23 cellular contexts compared by ENCODE assay signal in the genomic region with DNA sequence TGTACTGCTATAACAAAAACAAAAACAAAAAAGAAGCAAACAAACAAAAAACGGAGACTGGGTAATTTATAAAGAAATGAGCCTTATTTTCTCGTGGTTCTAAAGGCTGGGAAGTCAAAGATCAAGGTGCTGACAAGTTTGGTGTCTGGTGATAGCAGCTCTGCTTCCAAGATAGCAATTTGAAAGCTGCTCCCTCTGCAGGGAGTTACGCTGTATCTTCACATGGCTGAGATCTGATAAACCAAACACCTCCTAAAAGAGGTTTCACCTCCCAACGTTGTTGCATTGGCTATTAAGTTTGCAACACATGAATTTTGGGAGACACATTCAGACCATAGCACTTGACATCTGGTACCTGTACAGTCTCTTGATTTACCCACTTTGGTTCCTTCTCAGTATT.
DNase-seq lines count a peak whose midpoint lies in the region; ATAC-seq, FAIRE-seq and TF ChIP-seq lines count a peak whose summit lies in the region.
"Had no signal": no experiment of that assay in that cellular context is flagged by ENCODE, and none has a peak within 500 bp of the region (broad histone marks: within the 10 kb centered on the region; RNA-seq: fewer than 3 reads in every experiment).

No MANE protein-coding gene starts in this region.

- in situ Hi-C loops in brain microvascular endothelial cell (cut with HindIII; ENCODE audit: low pct_ligation_motif_present, low sequenced_read_pairs): no loop called here

- H3K27ac ChIP-seq in breast epithelium (no peak overlapping the region), OCI-LY3 (ENCODE audit: low read length) (no peak overlapping the region), brain microvascular endothelial cell (no peak overlapping the region), right atrium auricular region (no peak overlapping the region)
- H3K27ac ChIP-seq: dorsolateral prefrontal cortex, PC-9 had no signal

- no peak for TF ChIP-seq POLR2A in breast epithelium (IDR thresholded peaks at IDR 0.05)

- no peak overlapping the region for H3K4me3 Mint-ChIP-seq in MCF 10A (ENCODE audit: unreplicated experiment)
- H3K4me3 Mint-ChIP-seq: activated CD4-positive, alpha-beta T cell treated with anti-CD3 and anti-CD28 coated beads, Interleukin-2, amount 10 ng/mL, durations not matched to agents 24 days and 14 days; CD4-positive, CD25-positive, alpha-beta regulatory T cell had no signal

- H3K36me3 Mint-ChIP-seq in MCF 10A (ENCODE audit: insufficient read depth, unreplicated experiment): no peaks in the 10 kb centered on the region
- H3K36me3 Mint-ChIP-seq: CD4-positive, CD25-positive, alpha-beta regulatory T cell had no signal

- H3K27me3 ChIP-seq in breast epithelium (no peaks in the 10 kb centered on the region), OCI-LY3 (ENCODE audit: low read depth, low read length) (no peaks in the 10 kb centered on the region), brain microvascular endothelial cell (replicated peaks) (no peaks in the 10 kb centered on the region), right atrium auricular region (no peaks in the 10 kb centered on the region)
- H3K27me3 ChIP-seq: dorsolateral prefrontal cortex had no signal

- no peaks in the 10 kb centered on the region for H3K4me1 ChIP-seq in breast epithelium
- H3K4me1 ChIP-seq in OCI-LY3 (ENCODE audit: low read length): no peaks in the 10 kb centered on the region
- H3K4me1 ChIP-seq in right atrium auricular region: peaks cover 0 to 5% of the 10 kb centered on the region in 2 donors

- H3K4me3 ChIP-seq in breast epithelium (no peak overlapping the region), OCI-LY3 (ENCODE audit: low read length) (no peak overlapping the region), brain microvascular endothelial cell (ENCODE audit: low read depth, low read length) (no peak overlapping the region), right atrium auricular region (no peak overlapping the region)
- H3K4me3 ChIP-seq: dorsolateral prefrontal cortex, PC-9 had no signal

- no peaks in the 10 kb centered on the region for H3K79me2 ChIP-seq in OCI-LY3 (ENCODE audit: low read length)

- no peaks in the 10 kb centered on the region for H3K27me3 Mint-ChIP-seq in MCF 10A (ENCODE audit: insufficient read depth, unreplicated experiment)
- H3K27me3 Mint-ChIP-seq: activated CD4-positive, alpha-beta T cell treated with anti-CD3 and anti-CD28 coated beads, Interleukin-2, amount 10 ng/mL, durations not matched to agents 24 days and 14 days; CD4-positive, CD25-positive, alpha-beta regulatory T cell had no signal

- intact Hi-C loops in MCF 10A (cut with micrococcal nuclease): loop anchor here (2.0 kb wide), 1 partner anchor 1682 kb away; no protein-coding TSS in a partner anchor
- intact Hi-C loops in breast epithelium (cut with DNase I; ENCODE audit: low total_unique reads): no loop called here

- no peaks in the 10 kb centered on the region for H4K20me1 ChIP-seq in OCI-LY3 (ENCODE audit: insufficient read depth, low read length)

- POLR2A ChIA-PET in MCF 10A (lab: Yijun Ruan, JAX): no interaction called here

- no peaks in the 10 kb centered on the region for H3K4me1 Mint-ChIP-seq in MCF 10A (ENCODE audit: insufficient read depth, unreplicated experiment)
- H3K4me1 Mint-ChIP-seq: activated CD4-positive, alpha-beta T cell treated with anti-CD3 and anti-CD28 coated beads, Interleukin-2, amount 10 ng/mL, durations not matched to agents 24 days and 14 days; CD4-positive, CD25-positive, alpha-beta regulatory T cell had no signal

- H3K9me3 ChIP-seq in breast epithelium (no peaks in the 10 kb centered on the region), OCI-LY3 (ENCODE audit: insufficient read depth, low read length) (no peaks in the 10 kb centered on the region), right atrium auricular region (no peaks in the 10 kb centered on the region)

- BruUV-seq in MCF 10A (replicated peaks; lab: Mats Ljungman, UMichigan): no TSS peak

- H3K9ac ChIP-seq in OCI-LY3 (ENCODE audit: low read length): no peak overlapping the region

- FAIRE-seq in urothelium cell line (lab: Jason Lieb, UNC): peak; percentile 90
- FAIRE-seq: islet of Langerhans had no signal

- H3K9me3 Mint-ChIP-seq in MCF 10A (ENCODE audit: unreplicated experiment): no peaks in the 10 kb centered on the region
- H3K9me3 Mint-ChIP-seq: activated CD4-positive, alpha-beta T cell treated with anti-CD3 and anti-CD28 coated beads, Interleukin-2, amount 10 ng/mL, durations not matched to agents 24 days and 14 days had no signal

- H3K27ac Mint-ChIP-seq in MCF 10A (ENCODE audit: low read depth, unreplicated experiment): no peak overlapping the region
- H3K27ac Mint-ChIP-seq: activated CD4-positive, alpha-beta T cell treated with anti-CD3 and anti-CD28 coated beads, Interleukin-2, amount 10 ng/mL, durations not matched to agents 24 days and 14 days; CD4-positive, CD25-positive, alpha-beta regulatory T cell had no signal

- DNase-seq in MCF 10A (ENCODE audit: unreplicated experiment) (peak; percentile 5), breast epithelium (ENCODE audit: low spot score in 2 of 2) (no peak), brain microvascular endothelial cell (no peak), urothelium cell line (ENCODE audit: low spot score) (peak; percentile 10), right atrium auricular region (ENCODE audit: low spot score) (no peak)
- no peak for DNase-seq in stimulated activated CD4-positive, alpha-beta T cell treated with anti-CD3 and anti-CD28 coated beads, Interleukin-2, amount 100 ng/mL, for 48 hours
- DNase-seq: activated CD4-positive, alpha-beta T cell treated with anti-CD3 and anti-CD28 coated beads, Interleukin-2, amount 10 ng/mL, durations not matched to agents 24 days and 14 days; activated CD8-positive, alpha-beta memory T cell treated with anti-CD3 and anti-CD28 coated beads, Interleukin-2, amount 50 U/mL, for 4 hours; activated effector memory CD4-positive, alpha-beta T cell treated with Interleukin-2 at 50 U/mL for 16 hours; caudate nucleus; CD4-positive, CD25-positive, alpha-beta regulatory T cell; DMS79 treated with DMSO at 0.1 percent for 48 hours; dorsolateral prefrontal cortex; head of caudate nucleus; KBM-7; mammary epithelial cell; NCI-H1105 treated with DMSO at 0.1 percent for 48 hours; NCI-H2107; NCI-H526 treated with DMSO at 0.1 percent for 48 hours; PC-9 had no signal

- CTCF ChIA-PET in MCF 10A (lab: Yijun Ruan, JAX): interaction anchor here (0.7 to 1.3 kb wide), 3 partner anchors 45 to 702 kb away, joined by 3 read pairs; no protein-coding TSS in a partner anchor

- no peak for ATAC-seq in GM18907 (IDR thresholded peaks at IDR 0.05; ENCODE audit: unreplicated experiment)

- no peak overlapping the region for H3K4me2 ChIP-seq in OCI-LY3 (ENCODE audit: low read length)
- H3K4me2 ChIP-seq: PC-9 had no signal

- TF ChIP-seq CTCF in MCF 10A (IDR thresholded peaks at IDR 0.05; ENCODE audit: unreplicated experiment): peak; percentile 6
- no peak for TF ChIP-seq CTCF in breast epithelium (IDR thresholded peaks at IDR 0.05)
- TF ChIP-seq CTCF in OCI-LY3 (IDR thresholded peaks at IDR 0.05; ENCODE audit: low read depth, low read length): peak; percentile 20; the same call in 1 of the 2 replicates
- peak; percentile 30 for TF ChIP-seq CTCF in brain microvascular endothelial cell (IDR thresholded peaks at IDR 0.05; ENCODE audit: low read depth, low read length, missing control alignments)
- no peak for TF ChIP-seq CTCF in right atrium auricular region (IDR thresholded peaks at IDR 0.05)

- H3K36me3 ChIP-seq in breast epithelium (no peaks in the 10 kb centered on the region), OCI-LY3 (replicated peaks; ENCODE audit: low read depth, low read length) (no peaks in the 10 kb centered on the region), brain microvascular endothelial cell (replicated peaks) (no peaks in the 10 kb centered on the region), right atrium auricular region (no peaks in the 10 kb centered on the region)

- H2AFZ ChIP-seq in OCI-LY3 (ENCODE audit: low read depth, low read length): no peak overlapping the region
- H2AFZ ChIP-seq: PC-9 had no signal

Comparison
In these comparisons a context has a peak if more than half of its experiments do, and no peak if none do; other contexts are left out.
1. DNase-seq: peak in MCF 10A (single experiment) and urothelium cell line (single experiment); none in breast epithelium (0 of 2), brain microvascular endothelial cell (single experiment), stimulated activated CD4-positive, alpha-beta T cell treated with anti-CD3 and anti-CD28 coated beads, Interleukin-2, amount 100 ng/mL, for 48 hours (0 of 2) and right atrium auricular region (single experiment).
2. CTCF ChIP-seq: peak in MCF 10A (single experiment), OCI-LY3 (single experiment) and brain microvascular endothelial cell (single experiment); none in breast epithelium (0 of 3) and right atrium auricular region (0 of 2).